In the genomic region with DNA sequence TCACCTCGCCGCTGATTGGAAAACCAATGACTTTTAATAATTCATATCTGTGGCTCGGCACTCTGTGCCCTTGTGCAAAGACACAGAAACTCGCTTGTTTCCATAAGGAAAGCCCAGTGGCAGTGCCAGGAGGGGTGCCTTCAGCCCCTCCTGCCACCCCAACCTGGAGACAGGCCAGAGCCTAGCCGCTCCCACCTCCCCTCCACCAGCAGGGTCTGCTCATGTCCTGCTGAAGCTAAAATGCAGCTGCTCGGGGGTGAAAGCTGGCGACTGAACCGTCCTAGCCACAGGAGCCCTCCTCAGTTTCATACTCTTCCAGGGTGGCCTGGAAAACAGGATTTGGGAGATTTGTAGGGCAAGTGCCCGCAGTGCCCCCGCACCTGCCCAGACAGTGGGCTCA, we compare ENCODE assay signal across 1 cellular context.
TF ChIP-seq lines count a peak whose summit lies in the region.

No MANE protein-coding gene starts in this region.

TF ChIP-seq in K562, 482 proteins besides CTCF, POLR2A, EP300 and RAD21:
- peak; percentile 12; the same call in 1 of the 2 replicates for TF ChIP-seq ZBTB7A (IDR thresholded peaks at IDR 0.05; ENCODE audit: borderline replicate concordance, control insufficient read depth, low read depth, low read length)
- TF ChIP-seq, protein P1, sequence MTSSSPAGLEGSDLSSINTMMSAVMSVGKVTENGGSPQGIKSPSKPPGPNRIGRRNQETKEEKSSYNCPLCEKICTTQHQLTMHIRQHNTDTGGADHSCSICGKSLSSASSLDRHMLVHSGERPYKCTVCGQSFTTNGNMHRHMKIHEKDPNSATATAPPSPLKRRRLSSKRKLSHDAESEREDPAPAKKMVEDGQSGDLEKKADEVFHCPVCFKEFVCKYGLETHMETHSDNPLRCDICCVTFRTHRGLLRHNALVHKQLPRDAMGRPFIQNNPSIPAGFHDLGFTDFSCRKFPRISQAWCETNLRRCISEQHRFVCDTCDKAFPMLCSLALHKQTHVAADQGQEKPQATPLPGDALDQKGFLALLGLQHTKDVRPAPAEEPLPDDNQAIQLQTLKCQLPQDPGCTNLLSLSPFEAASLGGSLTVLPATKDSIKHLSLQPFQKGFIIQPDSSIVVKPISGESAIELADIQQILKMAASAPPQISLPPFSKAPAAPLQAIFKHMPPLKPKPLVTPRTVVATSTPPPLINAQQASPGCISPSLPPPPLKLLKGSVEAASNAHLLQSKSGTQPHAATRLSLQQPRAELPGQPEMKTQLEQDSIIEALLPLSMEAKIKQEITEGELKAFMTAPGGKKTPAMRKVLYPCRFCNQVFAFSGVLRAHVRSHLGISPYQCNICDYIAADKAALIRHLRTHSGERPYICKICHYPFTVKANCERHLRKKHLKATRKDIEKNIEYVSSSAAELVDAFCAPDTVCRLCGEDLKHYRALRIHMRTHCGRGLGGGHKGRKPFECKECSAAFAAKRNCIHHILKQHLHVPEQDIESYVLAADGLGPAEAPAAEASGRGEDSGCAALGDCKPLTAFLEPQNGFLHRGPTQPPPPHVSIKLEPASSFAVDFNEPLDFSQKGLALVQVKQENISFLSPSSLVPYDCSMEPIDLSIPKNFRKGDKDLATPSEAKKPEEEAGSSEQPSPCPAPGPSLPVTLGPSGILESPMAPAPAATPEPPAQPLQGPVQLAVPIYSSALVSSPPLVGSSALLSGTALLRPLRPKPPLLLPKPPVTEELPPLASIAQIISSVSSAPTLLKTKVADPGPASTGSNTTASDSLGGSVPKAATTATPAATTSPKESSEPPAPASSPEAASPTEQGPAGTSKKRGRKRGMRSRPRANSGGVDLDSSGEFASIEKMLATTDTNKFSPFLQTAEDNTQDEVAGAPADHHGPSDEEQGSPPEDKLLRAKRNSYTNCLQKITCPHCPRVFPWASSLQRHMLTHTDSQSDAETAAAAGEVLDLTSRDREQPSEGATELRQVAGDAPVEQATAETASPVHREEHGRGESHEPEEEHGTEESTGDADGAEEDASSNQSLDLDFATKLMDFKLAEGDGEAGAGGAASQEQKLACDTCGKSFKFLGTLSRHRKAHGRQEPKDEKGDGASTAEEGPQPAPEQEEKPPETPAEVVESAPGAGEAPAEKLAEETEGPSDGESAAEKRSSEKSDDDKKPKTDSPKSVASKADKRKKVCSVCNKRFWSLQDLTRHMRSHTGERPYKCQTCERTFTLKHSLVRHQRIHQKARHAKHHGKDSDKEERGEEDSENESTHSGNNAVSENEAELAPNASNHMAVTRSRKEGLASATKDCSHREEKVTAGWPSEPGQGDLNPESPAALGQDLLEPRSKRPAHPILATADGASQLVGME (CRISPR knock-in tag; IDR thresholded peaks at IDR 0.05): no peak
